In the genomic region with DNA sequence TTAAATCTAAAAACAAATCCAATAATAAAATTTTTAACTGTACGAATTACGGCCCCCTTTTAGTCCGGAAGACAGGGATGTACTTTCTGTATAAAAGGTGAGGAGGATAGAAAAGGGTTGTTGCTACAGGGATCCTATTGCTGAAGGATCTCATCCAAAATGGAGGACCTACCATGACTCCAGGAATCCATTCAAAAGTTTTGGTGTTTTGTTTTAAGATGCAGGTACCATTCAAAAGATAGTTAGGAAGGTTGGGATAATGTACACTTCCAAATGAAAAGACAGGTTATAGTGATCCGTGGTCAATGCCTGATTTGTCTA, we compare ENCODE assay signal across 9 cellular contexts. TPM values are rescaled to one million over a fixed set of nuclear protein-coding genes. Genes with fewer than 3 reads are reported as not detected.
DNase-seq lines count a peak whose midpoint lies in the region; ATAC-seq lines count a peak whose summit lies in the region.
"Had no signal": no experiment of that assay in that cellular context is flagged by ENCODE, and none has a peak within 500 bp of the region (broad histone marks: within the 10 kb centered on the region; RNA-seq: fewer than 3 reads in every experiment).

No MANE protein-coding gene starts in this region.

- H3K4me1 Mint-ChIP-seq in CD4-positive, alpha-beta memory T cell, result peaks cover 8 to 21% (median 12%) of the 10 kb centered on the region in 4 donors

- no peak overlapping the region for H3K23ac ChIP-seq in neuronal stem cell (ENCODE audit: low read depth, low read length, poor library complexity)

- POLR2A ChIA-PET in CD4-positive, alpha-beta memory T cell (lab: Charles Lee; ENCODE audit: partially characterized antibody), result no interaction called here

- peaks cover 11% of the 10 kb centered on the region for H3K27me3 ChIP-seq in CD4-positive, alpha-beta memory T cell (ENCODE audit: insufficient read depth, low read length)
- H3K27me3 ChIP-seq in endocrine pancreas (ENCODE audit: control insufficient read depth, insufficient read depth, low read length) (no peaks in the 10 kb centered on the region), neuronal stem cell (ENCODE audit: control insufficient read depth in 3 of 3, insufficient read depth in 3 of 3, low read depth in 1 of 3, low read length in 3 of 3) (no peaks in the 10 kb centered on the region)

- H2AK5ac ChIP-seq in neuronal stem cell (ENCODE audit: low read depth, low read length), result no peak overlapping the region

- ATAC-seq in HG03469 (IDR thresholded peaks at IDR 0.05; ENCODE audit: unreplicated experiment) (no peak), GM18907 (IDR thresholded peaks at IDR 0.05; ENCODE audit: unreplicated experiment) (no peak), GM21447 (IDR thresholded peaks at IDR 0.05; ENCODE audit: unreplicated experiment) (no peak)

- H3K4me2 ChIP-seq in neuronal stem cell (ENCODE audit: insufficient read depth, low read length, poor library complexity, severe bottlenecking), result no peak overlapping the region

- no peak overlapping the region for H3K27ac ChIP-seq in CD4-positive, alpha-beta memory T cell (ENCODE audit: low read depth, low read length)
- H3K27ac ChIP-seq in neuronal stem cell (replicated peaks; ENCODE audit: low read length), result no peak overlapping the region

- no peak overlapping the region for H2BK12ac ChIP-seq in neuronal stem cell (ENCODE audit: low read length)

- H4K8ac ChIP-seq in neuronal stem cell (ENCODE audit: low read depth, low read length), result no peak overlapping the region

- H3K36me3 ChIP-seq in CD4-positive, alpha-beta memory T cell (ENCODE audit: insufficient read depth, low read length), result no peaks in the 10 kb centered on the region
- no peaks in the 10 kb centered on the region for H3K36me3 ChIP-seq in endocrine pancreas (ENCODE audit: control insufficient read depth, insufficient read depth, low read length)
- peaks cover 0 to 12% of the 10 kb centered on the region in 2 donors for H3K36me3 ChIP-seq in neuronal stem cell (replicated peaks in 1 of 2; ENCODE audit: control insufficient read depth in 2 of 2, insufficient read depth in 2 of 2, low read length in 2 of 2)

- DNase-seq in CD4-positive, alpha-beta memory T cell, result no peak
- DNase-seq in NCI-H2081 treated with DMSO at 0.1 percent for 48 hours (lab: John Stamatoyannopoulos, UW) (peak; percentile 43), neuronal stem cell (ENCODE audit: low spot score) (no peak), NCI-H526 treated with DMSO at 0.1 percent for 48 hours (lab: John Stamatoyannopoulos, UW) (no peak)
- DNase-seq: NCI-H446 had no signal

- peaks cover 6 to 12% of the 10 kb centered on the region in 2 donors for H3K27me3 Mint-ChIP-seq in CD4-positive, alpha-beta memory T cell

- intact Hi-C loops in CD4-positive, alpha-beta memory T cell (cut with micrococcal nuclease), result no loop called here

- CTCF ChIA-PET in CD4-positive, alpha-beta memory T cell (lab: Charles Lee; ENCODE audit: partially characterized antibody), result interaction anchor here (1.4 kb wide), 1 partner anchor 257 kb away, joined by 3 read pairs; no protein-coding TSS in a partner anchor

- H3K79me1 ChIP-seq in neuronal stem cell (ENCODE audit: low read depth, low read length), result no peaks in the 10 kb centered on the region

- H3K27ac Mint-ChIP-seq in CD4-positive, alpha-beta memory T cell, result peak overlapping the region in 1 of 7 donors; percentile 69

- no peaks in the 10 kb centered on the region for H3K9me3 ChIP-seq in CD4-positive, alpha-beta memory T cell (ENCODE audit: control insufficient read depth in 1 of 2, low read length in 2 of 2)
- H3K9me3 ChIP-seq in endocrine pancreas (ENCODE audit: control insufficient read depth, low read length) (no peaks in the 10 kb centered on the region), neuronal stem cell (replicated peaks in 1 of 2; ENCODE audit: control insufficient read depth in 2 of 2, insufficient read depth in 1 of 2, low read depth in 1 of 2, low read length in 2 of 2) (no peaks in the 10 kb centered on the region)

- H4K91ac ChIP-seq in neuronal stem cell (ENCODE audit: low read depth, low read length, poor library complexity), result no peak overlapping the region

- no CpG with 5 or more reads among the region's 4 CpGs for WGBS in neuronal stem cell (ENCODE audit: extremely low coverage in 2 of 2, insufficient read length in 2 of 2, insufficient replicate concordance in 1 of 2), 2 donors

- peak overlapping the region; percentile 77 to 88 (median 82) for H3K4me3 Mint-ChIP-seq in CD4-positive, alpha-beta memory T cell

- no peak overlapping the region for H2BK15ac ChIP-seq in neuronal stem cell (ENCODE audit: low read length)

- peak overlapping the region; percentile 83 for H2AFZ ChIP-seq in neuronal stem cell (ENCODE audit: low read length)

- H2BK5ac ChIP-seq in neuronal stem cell (ENCODE audit: low read length), result no peak overlapping the region

- H3K14ac ChIP-seq in neuronal stem cell (ENCODE audit: low read length), result no peak overlapping the region

- H3K9me3 Mint-ChIP-seq in CD4-positive, alpha-beta memory T cell, result no peaks in the 10 kb centered on the region

- H2BK120ac ChIP-seq in neuronal stem cell (ENCODE audit: low read depth, low read length), result no peak overlapping the region

- no peak overlapping the region for H3K9ac ChIP-seq in endocrine pancreas (ENCODE audit: control insufficient read depth, insufficient read depth, low read length)
- no peak overlapping the region for H3K9ac ChIP-seq in neuronal stem cell (ENCODE audit: low read depth, low read length, poor library complexity)

- H3K4me3 ChIP-seq in CD4-positive, alpha-beta memory T cell (ENCODE audit: low read length in 2 of 2), result no peak overlapping the region
- H3K4me3 ChIP-seq in endocrine pancreas (ENCODE audit: control insufficient read depth, insufficient read depth, low read length) (peak overlapping the region; percentile 92), neuronal stem cell (ENCODE audit: low read length in 2 of 2) (peak overlapping the region in 1 of 2 donors; percentile 78)

- no peak overlapping the region for H3K4ac ChIP-seq in neuronal stem cell (ENCODE audit: low read length)

- H3K36me3 Mint-ChIP-seq in CD4-positive, alpha-beta memory T cell, result peaks cover 0 to 2% of the 10 kb centered on the region in 2 donors

- peaks cover 16% of the 10 kb centered on the region for H3K4me1 ChIP-seq in CD4-positive, alpha-beta memory T cell (ENCODE audit: insufficient read depth, low read length)
- H3K4me1 ChIP-seq in endocrine pancreas (ENCODE audit: control insufficient read depth, insufficient read depth, low read length) (peaks cover 3% of the 10 kb centered on the region), neuronal stem cell (ENCODE audit: control insufficient read depth in 2 of 2, insufficient read depth in 1 of 2, low read depth in 1 of 2, low read length in 2 of 2) (peaks cover 0 to 7% of the 10 kb centered on the region in 2 donors)

- H3K18ac ChIP-seq in neuronal stem cell (ENCODE audit: low read length), result no peak overlapping the region

RNA-seq across cellular contexts. Expression of a gene that starts 1.3 kb away (rescaled TPM):
- under 1 TPM in 1 of 2 experiments, not detected in 1; 0.26 TPM for total RNA-seq in CD4-positive, alpha-beta memory T cell
- polyA plus RNA-seq in CD4-positive, alpha-beta memory T cell, result not detected
- polyA plus RNA-seq in neuronal stem cell (2013, experiment 1 of 2), result 187 TPM
- polyA plus RNA-seq in neuronal stem cell (2013, experiment 2 of 2), result 187 TPM
